3 cellular contexts compared by ENCODE assay signal in the genomic region with DNA sequence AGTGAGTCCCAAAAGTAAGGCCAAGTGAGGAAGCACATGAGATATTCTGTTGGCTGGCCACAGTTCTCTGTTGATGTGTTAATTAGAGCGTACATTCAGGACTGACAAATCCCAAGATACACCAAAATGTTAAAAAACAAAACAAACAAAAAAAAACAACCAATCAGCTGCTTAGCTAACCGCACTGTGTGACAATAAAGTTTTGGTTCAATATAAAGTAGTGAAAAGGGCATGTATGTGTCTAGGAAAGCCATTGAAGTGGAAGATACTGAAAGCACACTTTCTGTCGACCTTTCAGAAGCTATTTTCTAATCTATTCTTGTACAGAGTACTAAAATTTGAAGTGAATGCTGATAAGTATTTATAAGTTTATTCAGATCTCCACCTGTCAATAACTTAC.
TF ChIP-seq lines count a peak whose summit lies in the region.

No MANE protein-coding gene starts in this region.

TF ChIP-seq in HepG2, 621 proteins besides CTCF, POLR2A, EP300 and RAD21:
- TF ChIP-seq TP53 (CRISPR knock-in tag; conservative IDR thresholded peaks at IDR 0.05) (no peak), ZBTB40 (IDR thresholded peaks at IDR 0.05) (peak; percentile 34; the same call in 1 of the 2 replicates), ZBTB40 (CRISPR knock-in tag; IDR thresholded peaks at IDR 0.05) (no peak; the same call in 1 of the 2 replicates)

TF ChIP-seq in GM23338, 12 proteins besides CTCF, POLR2A, EP300 and RAD21:
- TF ChIP-seq JUNB (IDR thresholded peaks at IDR 0.05; ENCODE audit: unreplicated experiment) (no peak), STAT1 (IDR thresholded peaks at IDR 0.05; ENCODE audit: unreplicated experiment) (no peak)

TF ChIP-seq in GM12878, 131 proteins besides CTCF, POLR2A, EP300 and RAD21:
- TF ChIP-seq RUNX3 (IDR thresholded peaks at IDR 0.05; ENCODE audit: low read length): peak; percentile 29; the same call in 1 of the 2 replicates
- peak; percentile 80 for TF ChIP-seq ZBTB40 (IDR thresholded peaks at IDR 0.05; ENCODE audit: borderline replicate concordance)
- TF ChIP-seq GABPA (IDR thresholded peaks at IDR 0.05; ENCODE audit: low read depth): no peak
